Comparison of ENCODE assay signal across 14 cellular contexts in genomic region chr4:38184404-38184803, GRCh38.
A peak's percentile ranks its signal among the peaks of the same experiment; 100 is the strongest.
DNase-seq lines count a peak whose midpoint lies in the region; ATAC-seq and TF ChIP-seq lines count a peak whose summit lies in the region.
"Had no signal": no experiment of that assay in that cellular context is flagged by ENCODE, and none has a peak within 500 bp of the region (broad histone marks: within the 10 kb centered on the region; RNA-seq: fewer than 3 reads in every experiment).

No MANE protein-coding gene starts in this region.

- TF ChIP-seq CTCF in AG09319 (IDR thresholded peaks at IDR 0.05; ENCODE audit: low read depth, low read length) (peak; percentile 22), WERI-Rb-1 (IDR thresholded peaks at IDR 0.05; ENCODE audit: low read depth, low read length) (0 out of 2 replicates have a peak, but pooled peaks have one; percentile 19), fibroblast of the aortic adventitia (IDR thresholded peaks at IDR 0.05; ENCODE audit: insufficient read depth, low read length) (peak; percentile 40)

- no peak overlapping the region for H3K27ac ChIP-seq in WERI-Rb-1

- H3K36me3 ChIP-seq in H7 (replicated peaks; ENCODE audit: control insufficient read depth, insufficient read depth, low read length) (no peaks in the 10 kb centered on the region), WERI-Rb-1 (no peaks in the 10 kb centered on the region)

- DNase-seq in AG09319 (ENCODE audit: extremely low read depth, low read depth) (no peak), H7 (peak; percentile 51), WERI-Rb-1 (no peak), fibroblast of the aortic adventitia (ENCODE audit: low read depth) (no peak), NCI-H1436 treated with DMSO at 0.1 percent for 48 hours (lab: John Stamatoyannopoulos, UW) (no peak), iPS-NIHi11 (ENCODE audit: low spot score) (no peak), inferior parietal cortex (ENCODE audit: extremely low spot score) (no peak)
- DNase-seq: activated CD4-positive, CD25-positive, alpha-beta regulatory T cell treated with anti-CD3 and anti-CD28 coated beads, Interleukin-2, amount 50 U/mL, for 72 hours; activated naive CD8-positive, alpha-beta T cell treated with anti-CD3 and anti-CD28 coated beads, Interleukin-2, amount 50 U/mL, for 24 hours; dorsolateral prefrontal cortex; NCI-H2171; T-cell had no signal

- no peaks in the 10 kb centered on the region for H3K9me3 ChIP-seq in WERI-Rb-1 (ENCODE audit: severe bottlenecking)

- H3K4me3 ChIP-seq in H7 (ENCODE audit: insufficient read depth, low read depth, low read length) (no peak overlapping the region), WERI-Rb-1 (ENCODE audit: low read depth, low read length) (no peak overlapping the region), fibroblast of the aortic adventitia (ENCODE audit: low read depth, low read length) (no peak overlapping the region)
- H3K4me3 ChIP-seq: dorsolateral prefrontal cortex had no signal

- ATAC-seq in HG03565 (IDR thresholded peaks at IDR 0.05; ENCODE audit: unreplicated experiment), result no peak
- ATAC-seq: activated naive CD8-positive, alpha-beta T cell treated with anti-CD3 and anti-CD28 coated beads, Interleukin-2, amount 50 U/mL, for 24 hours; stimulated activated memory B cell treated with anti-CD40 and anti-IgM and Interleukin-4, amounts not matched to agents 10 μg/mL and 1 μg/mL and 100 μg/mL, for 72 hours; T-cell had no signal

- no peaks in the 10 kb centered on the region for H3K27me3 ChIP-seq in H7 (ENCODE audit: control insufficient read depth, insufficient read depth, low read length)
- no peaks in the 10 kb centered on the region for H3K27me3 ChIP-seq in WERI-Rb-1 (ENCODE audit: insufficient read depth, low read depth, severe bottlenecking)
- H3K27me3 ChIP-seq: dorsolateral prefrontal cortex had no signal
